In the genomic region with DNA sequence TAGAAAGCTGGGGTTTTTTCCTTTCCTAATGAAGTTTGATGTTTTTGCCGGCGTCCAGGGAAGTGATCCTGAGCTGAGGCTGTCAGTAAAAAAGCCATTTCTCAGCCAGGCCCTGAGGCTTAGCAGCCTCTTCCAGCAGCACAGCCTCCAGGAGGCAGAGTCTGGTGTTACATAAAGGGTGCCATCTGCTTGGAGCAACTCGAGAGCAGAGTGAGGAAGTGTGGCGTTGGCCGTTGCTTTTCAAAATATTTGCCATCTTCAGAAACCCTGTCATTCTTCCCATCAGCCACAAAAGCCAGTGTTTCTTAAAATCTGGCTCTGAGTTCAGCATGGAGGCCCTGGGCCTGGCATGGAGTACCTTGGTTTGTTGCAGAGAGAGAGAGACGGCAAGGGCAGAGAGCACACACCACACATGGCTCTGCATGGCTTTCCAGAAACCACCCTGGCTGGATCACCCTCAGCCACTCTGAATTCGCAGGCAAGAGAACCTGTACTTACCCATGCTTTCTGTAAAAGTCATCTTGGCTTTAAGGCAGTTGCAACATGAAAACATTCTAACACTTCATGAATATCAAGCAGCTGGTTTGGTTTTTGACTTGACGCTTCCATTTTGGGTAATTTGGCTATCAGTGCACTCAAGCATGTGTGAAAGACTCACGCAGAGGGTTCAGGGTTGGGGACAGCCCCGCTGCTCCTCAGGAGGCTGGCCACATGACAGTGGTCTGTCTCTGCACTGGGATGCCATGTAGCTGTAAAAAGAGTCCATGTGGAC, we compare ENCODE assay signal across 10 cellular contexts.
DNase-seq lines count a peak whose midpoint lies in the region; ATAC-seq lines count a peak whose summit lies in the region.
"Had no signal": no experiment of that assay in that cellular context is flagged by ENCODE, and none has a peak within 500 bp of the region (broad histone marks: within the 10 kb centered on the region; RNA-seq: fewer than 3 reads in every experiment).

No MANE protein-coding gene starts in this region.

- peak; percentile 84 for ATAC-seq in GM18909 (IDR thresholded peaks at IDR 0.05; ENCODE audit: poor library complexity, unreplicated experiment)
- ATAC-seq in HG02759 (IDR thresholded peaks at IDR 0.05; ENCODE audit: unreplicated experiment), result peak; percentile 85

- peak overlapping the region; percentile 46 for H3K4me2 ChIP-seq in BLaER1

- H3K36me3 ChIP-seq in BLaER1, result peaks cover 94% of the 10 kb centered on the region
- peaks cover 93% of the 10 kb centered on the region for H3K36me3 ChIP-seq in KOPT-K1 (ENCODE audit: insufficient read depth, low read length)

- H3K9ac ChIP-seq in BLaER1, result peak overlapping the region; percentile 9; the same call in 1 of the 2 replicates

- no peaks in the 10 kb centered on the region for H4K20me1 ChIP-seq in BLaER1

- H3K4me3 ChIP-seq in BLaER1, result no peak overlapping the region

- DNase-seq in GM19240 (ENCODE audit: insufficient read length, low spot score) (no peak), NCI-H187 treated with DMSO at 0.1 percent for 48 hours (lab: John Stamatoyannopoulos, UW) (no peak), NCI-H1048 (lab: John Stamatoyannopoulos, UW) (no peak), NCI-H82 treated with DMSO at 0.1 percent for 48 hours (lab: John Stamatoyannopoulos, UW; ENCODE audit: unreplicated experiment) (no peak)
- DNase-seq: activated naive CD8-positive, alpha-beta T cell treated with anti-CD3 and anti-CD28 coated beads, Interleukin-2, amount 10 ng/mL, durations not matched to agents 7 days and 5 days had no signal

- H3K27ac ChIP-seq in BLaER1, result peak overlapping the region; percentile 31
- peak overlapping the region; percentile 63 for H3K27ac ChIP-seq in KOPT-K1 (ENCODE audit: low read depth, low read length, poor library complexity, severe bottlenecking)
- H3K27ac ChIP-seq: C4-2B had no signal

- H3K9me3 ChIP-seq in BLaER1 (no peaks in the 10 kb centered on the region), KOPT-K1 (ENCODE audit: insufficient read depth, low read length, poor library complexity, severe bottlenecking) (no peaks in the 10 kb centered on the region)

- no peaks in the 10 kb centered on the region for H3K27me3 ChIP-seq in BLaER1

- peaks cover 78% of the 10 kb centered on the region for H3K4me1 ChIP-seq in BLaER1
